In genomic region chr20:35431621-35432429, GRCh38 we compare ENCODE assay signal across 32 cellular contexts. TPM values are rescaled to one million over a fixed set of nuclear protein-coding genes. Genes with fewer than 3 reads are reported as not detected.
DNase-seq lines count a peak whose midpoint lies in the region; ATAC-seq and TF ChIP-seq lines count a peak whose summit lies in the region.
"Had no signal": no experiment of that assay in that cellular context is flagged by ENCODE, and none has a peak within 500 bp of the region (broad histone marks: within the 10 kb centered on the region; RNA-seq: fewer than 3 reads in every experiment).

No MANE protein-coding gene starts in this region.

- H3K23me2 ChIP-seq in H9 (ENCODE audit: insufficient read length, low read depth, low read length, poor library complexity, severe bottlenecking), result no peaks in the 10 kb centered on the region

- no peak overlapping the region for H3K56ac ChIP-seq in H9 (ENCODE audit: insufficient read length, low read depth, low read length)
- H3K56ac ChIP-seq in mesendoderm (ENCODE audit: low read length), result peak overlapping the region; percentile 17

- CTCF ChIA-PET in CD4-positive, alpha-beta T cell (lab: Charles Lee), result interaction anchor here (1.0 kb wide), 1 partner anchor 16 kb away, joined by 5 read pairs; no protein-coding TSS in a partner anchor

- H3K27me3 ChIP-seq in H9 (ENCODE audit: insufficient read depth, low read length) (no peaks in the 10 kb centered on the region), SJCRH30 (no peaks in the 10 kb centered on the region; the same call in 1 of the 2 replicates), mesendoderm (ENCODE audit: insufficient read depth, low read length, poor library complexity) (no peaks in the 10 kb centered on the region)
- H3K27me3 ChIP-seq in CD4-positive, alpha-beta T cell (ENCODE audit: control insufficient read depth, insufficient read depth, low read length), result no peaks in the 10 kb centered on the region
- H3K27me3 ChIP-seq: ascending aorta, BLaER1, colonic mucosa, left lung had no signal

- H2BK20ac ChIP-seq in H9 (ENCODE audit: low read depth, low read length, poor library complexity, severe bottlenecking), result no peak overlapping the region

- H3K4me1 ChIP-seq in H9 (ENCODE audit: insufficient read depth, low read length) (no peaks in the 10 kb centered on the region; the same call in 1 of the 2 replicates), SJCRH30 (peaks cover 13% of the 10 kb centered on the region), mesendoderm (ENCODE audit: control insufficient read depth, low read depth, low read length) (peaks cover 5% of the 10 kb centered on the region)
- H3K4me1 ChIP-seq: ascending aorta, colonic mucosa, left lung, parathyroid adenoma had no signal

- H3K4me1 Mint-ChIP-seq in H9, result peaks cover 13 to 32% of the 10 kb centered on the region in 2 experiments
- peaks cover 19% of the 10 kb centered on the region for H3K4me1 Mint-ChIP-seq in progenitor cell of endocrine pancreas (ENCODE audit: low read depth)
- peaks cover 13% of the 10 kb centered on the region for H3K4me1 Mint-ChIP-seq in CD4-positive, alpha-beta T cell (ENCODE audit: low read depth)
- H3K4me1 Mint-ChIP-seq: activated naive CD8-positive, alpha-beta T cell treated with anti-CD3 and anti-CD28 coated beads for 36 hours; naive B cell had no signal

- H3K23ac ChIP-seq in H9 (ENCODE audit: insufficient read length, low read depth, low read length) (no peak overlapping the region), mesendoderm (ENCODE audit: low read length) (no peak overlapping the region)

- H3K9me3 ChIP-seq in H9 (ENCODE audit: control insufficient read depth, low read depth, low read length) (no peaks in the 10 kb centered on the region), SJCRH30 (replicated peaks) (no peaks in the 10 kb centered on the region)
- H3K9me3 ChIP-seq in CD4-positive, alpha-beta T cell (ENCODE audit: control insufficient read depth, low read length), result no peaks in the 10 kb centered on the region
- H3K9me3 ChIP-seq: ascending aorta, BLaER1, colonic mucosa, left lung, thoracic aorta had no signal

- H4K20me1 ChIP-seq in H9 (ENCODE audit: control insufficient read depth, insufficient read depth, insufficient read length), result no peaks in the 10 kb centered on the region
- H4K20me1 ChIP-seq: BLaER1 had no signal

- H4K5ac ChIP-seq in H9 (ENCODE audit: insufficient read length, low read depth, low read length), result no peak overlapping the region
- H4K5ac ChIP-seq in mesendoderm (ENCODE audit: low read length), result no peak overlapping the region

- POLR2A ChIA-PET in CD4-positive, alpha-beta T cell (lab: Charles Lee), result interaction anchor here (0.9 kb wide), 2 partner anchors 15 to 23 kb away, joined by 3 to 5 read pairs; partner anchors contain the start of gene CEP250

- H3K27me3 Mint-ChIP-seq in H9 (ENCODE audit: low read depth), result no peaks in the 10 kb centered on the region
- H3K27me3 Mint-ChIP-seq in progenitor cell of endocrine pancreas, result no peaks in the 10 kb centered on the region
- no peaks in the 10 kb centered on the region for H3K27me3 Mint-ChIP-seq in CD4-positive, alpha-beta T cell
- H3K27me3 Mint-ChIP-seq: activated CD4-positive, alpha-beta T cell treated with anti-CD3 and anti-CD28 coated beads, Interleukin-2, amount 10 ng/mL, durations not matched to agents 7 days and 5 days; activated naive CD8-positive, alpha-beta T cell treated with anti-CD3 and anti-CD28 coated beads for 36 hours; IgD-negative memory B cell had no signal

- DNase-seq in H9 (no peak), SJCRH30 (peak; percentile 77 to 81), mesendoderm (no peak), progenitor cell of endocrine pancreas (ENCODE audit: low spot score, unreplicated experiment) (no peak), OCI-M2 (lab: John Stamatoyannopoulos, UW; ENCODE audit: unreplicated experiment) (no peak), head of caudate nucleus (no peak)
- no peak for DNase-seq in CD4-positive, alpha-beta T cell
- DNase-seq: activated gamma-delta T cell; activated naive CD8-positive, alpha-beta T cell treated with anti-CD3 and anti-CD28 coated beads for 36 hours; activated T-cell treated with anti-CD3 and anti-CD28 coated beads, Interleukin-2, amount 50 U/mL, for 1 hour; colonic mucosa; DMS153; effector memory CD4-positive, alpha-beta T cell; erythroblast; left lung; naive B cell; NCI-H1048; NCI-H1694 treated with DMSO at 0.1 percent for 48 hours; NCI-H446 treated with DMSO at 0.1 percent for 48 hours; NCI-H82; right cardiac atrium; stimulated activated CD4-positive, alpha-beta T cell treated with anti-CD3 and anti-CD28 coated beads, Interleukin-1b, Interleukin-23, amount 100 ng/mL, for 48 hours; stimulated activated naive CD8-positive, alpha-beta T cell treated with anti-CD3 and anti-CD28 coated beads, Interleukin-15, Interleukin-2, amounts not matched to agents 100 U/mL and 50 U/mL, for 24 hours; WERI-Rb-1 had no signal

- H3K4me3 ChIP-seq in SJCRH30 (no peak overlapping the region), mesendoderm (ENCODE audit: low read length) (no peak overlapping the region)
- H3K4me3 ChIP-seq: ascending aorta, BLaER1, colonic mucosa, left lung, thoracic aorta had no signal

- H2BK15ac ChIP-seq in H9 (ENCODE audit: low read depth, low read length) (no peak overlapping the region), mesendoderm (replicated peaks; ENCODE audit: low read depth) (no peak overlapping the region)

- H3K27ac Mint-ChIP-seq in H9 (peak overlapping the region in 2 of 3 experiments; percentile 46 to 91; a peak in 4 of 7 replicates), progenitor cell of endocrine pancreas (peak overlapping the region; percentile 91)
- H3K27ac Mint-ChIP-seq in CD4-positive, alpha-beta T cell, result no peak overlapping the region
- H3K27ac Mint-ChIP-seq: activated CD4-positive, alpha-beta T cell treated with anti-CD3 and anti-CD28 coated beads, Interleukin-2, amount 10 ng/mL, durations not matched to agents 7 days and 5 days; activated naive CD8-positive, alpha-beta T cell treated with anti-CD3 and anti-CD28 coated beads for 36 hours; IgD-negative memory B cell had no signal

- H3K4ac ChIP-seq in H9 (ENCODE audit: low read depth, low read length), result no peak overlapping the region
- no peak overlapping the region for H3K4ac ChIP-seq in mesendoderm (ENCODE audit: low read depth, low read length)

- H3K9ac ChIP-seq in H9 (ENCODE audit: extremely low read depth, insufficient read length, low read length) (no peak overlapping the region), mesendoderm (ENCODE audit: low read length) (no peak overlapping the region)
- H3K9ac ChIP-seq: BLaER1, parathyroid adenoma had no signal

- H3K4me3 Mint-ChIP-seq in H9 (0 out of 5 replicates have a peak overlapping the region, but pooled peaks of 1 of the 2 experiments have one; percentile 3), progenitor cell of endocrine pancreas (ENCODE audit: low read depth) (no peak overlapping the region)
- H3K4me3 Mint-ChIP-seq in CD4-positive, alpha-beta T cell, result no peak overlapping the region
- H3K4me3 Mint-ChIP-seq: activated CD4-positive, alpha-beta T cell treated with anti-CD3 and anti-CD28 coated beads, Interleukin-2, amount 10 ng/mL, durations not matched to agents 7 days and 5 days; activated naive CD8-positive, alpha-beta T cell treated with anti-CD3 and anti-CD28 coated beads for 36 hours; IgD-negative memory B cell; naive B cell had no signal

- H2BK120ac ChIP-seq in H9 (ENCODE audit: low read depth, low read length, poor library complexity, severe bottlenecking), result no peak overlapping the region
- H2BK120ac ChIP-seq in mesendoderm (ENCODE audit: low read depth, low read length), result no peak overlapping the region

- H2BK5ac ChIP-seq in H9 (ENCODE audit: insufficient read length, low read length) (no peak overlapping the region), mesendoderm (ENCODE audit: low read length) (no peak overlapping the region)

- H3K36me3 ChIP-seq in SJCRH30 (no peaks in the 10 kb centered on the region), mesendoderm (ENCODE audit: control insufficient read depth, insufficient read depth, low read length) (no peaks in the 10 kb centered on the region)
- H3K36me3 ChIP-seq: ascending aorta, BLaER1, colonic mucosa, left lung, thoracic aorta, WERI-Rb-1 had no signal

- peak overlapping the region; percentile 29 for H3K18ac ChIP-seq in H9 (ENCODE audit: insufficient read length, low read depth, low read length)
- H3K18ac ChIP-seq in mesendoderm (ENCODE audit: low read length), result no peak overlapping the region

- H3K79me2 ChIP-seq in H9 (ENCODE audit: insufficient read depth, low read length), result no peaks in the 10 kb centered on the region
- no peaks in the 10 kb centered on the region for H3K79me2 ChIP-seq in mesendoderm (ENCODE audit: control insufficient read depth, insufficient read depth, low read length)
- H3K79me2 ChIP-seq: parathyroid adenoma had no signal

- no peak overlapping the region for H2AK5ac ChIP-seq in H9 (ENCODE audit: insufficient read length, low read length)
- H2AK5ac ChIP-seq in mesendoderm (ENCODE audit: low read length), result no peak overlapping the region

- no CpG with 5 or more reads among the region's 6 CpGs for WGBS in H9 (ENCODE audit: extremely low coverage, insufficient read length, low lambda C conversion rate)
- no CpG with 5 or more reads among the region's 6 CpGs for WGBS in mesendoderm (ENCODE audit: extremely low coverage, insufficient coverage, low lambda C conversion rate)

- no peak overlapping the region for H3K27ac ChIP-seq in H9 (ENCODE audit: insufficient read length, low read depth, low read length)
- no peak overlapping the region for H3K27ac ChIP-seq in SJCRH30
- H3K27ac ChIP-seq in mesendoderm (ENCODE audit: low read depth, low read length), result no peak overlapping the region
- H3K27ac ChIP-seq in CD4-positive, alpha-beta T cell (ENCODE audit: low read depth, low read length), result no peak overlapping the region
- H3K27ac ChIP-seq: ascending aorta, BLaER1, colonic mucosa, left lung, parathyroid adenoma, thoracic aorta, WERI-Rb-1 had no signal

- no peak overlapping the region for H2AFZ ChIP-seq in H9 (ENCODE audit: low read length)
- H2AFZ ChIP-seq: parathyroid adenoma had no signal

- TF ChIP-seq CTCF in H9 (conservative IDR thresholded peaks at IDR 0.05) (no peak), progenitor cell of endocrine pancreas (IDR thresholded peaks at IDR 0.05; ENCODE audit: unreplicated experiment) (no peak)
- TF ChIP-seq CTCF in CD4-positive, alpha-beta T cell (IDR thresholded peaks at IDR 0.05), result no peak

- no peaks in the 10 kb centered on the region for H3K79me1 ChIP-seq in H9 (ENCODE audit: insufficient read depth, low read depth, low read length, poor library complexity, severe bottlenecking)
- no peaks in the 10 kb centered on the region for H3K79me1 ChIP-seq in mesendoderm (ENCODE audit: low read length)

- H4K8ac ChIP-seq in H9 (replicated peaks; ENCODE audit: insufficient read length, low read depth, low read length) (no peak overlapping the region), mesendoderm (ENCODE audit: low read depth, low read length) (no peak overlapping the region)

- no peak overlapping the region for H3K4me2 ChIP-seq in H9 (ENCODE audit: insufficient read depth, insufficient read length, low read length)
- no peak overlapping the region for H3K4me2 ChIP-seq in mesendoderm (ENCODE audit: low read length)
- H3K4me2 ChIP-seq: BLaER1 had no signal

- H3K36me3 Mint-ChIP-seq in H9 (ENCODE audit: insufficient read depth in 1 of 3, low read depth in 3 of 3) (no peaks in the 10 kb centered on the region), progenitor cell of endocrine pancreas (ENCODE audit: insufficient read depth) (no peaks in the 10 kb centered on the region)
- no peaks in the 10 kb centered on the region for H3K36me3 Mint-ChIP-seq in CD4-positive, alpha-beta T cell (ENCODE audit: low read depth)
- H3K36me3 Mint-ChIP-seq: activated naive CD8-positive, alpha-beta T cell treated with anti-CD3 and anti-CD28 coated beads for 36 hours; IgD-negative memory B cell; naive B cell had no signal

- H4K91ac ChIP-seq in H9 (ENCODE audit: insufficient read length, low read depth, low read length), result no peak overlapping the region

- H2BK12ac ChIP-seq in H9 (ENCODE audit: insufficient read length, low read depth, low read length), result no peak overlapping the region

- no peak overlapping the region for H3T11ph ChIP-seq in H9 (ENCODE audit: low read length)

- no peak for ATAC-seq in CD4-positive, alpha-beta T cell (ENCODE audit: poor library complexity)
- ATAC-seq: left lung; right cardiac atrium; stimulated activated naive CD8-positive, alpha-beta T cell treated with anti-CD3 and anti-CD28 coated beads, Interleukin-15, Interleukin-2, amounts not matched to agents 100 U/mL and 50 U/mL, for 24 hours had no signal

- peak overlapping the region; percentile 20; the same call in 1 of the 2 replicates for H3K14ac ChIP-seq in H9 (ENCODE audit: insufficient read depth, low read length)

- intact Hi-C loops in head of caudate nucleus (cut with DNase I), result no loop called here
- intact Hi-C loops in CD4-positive, alpha-beta T cell (cut with DNase I, micrococcal nuclease), result no loop called here

- H3K9me3 Mint-ChIP-seq in H9, result no peaks in the 10 kb centered on the region
- no peaks in the 10 kb centered on the region for H3K9me3 Mint-ChIP-seq in progenitor cell of endocrine pancreas (ENCODE audit: low read depth)
- no peaks in the 10 kb centered on the region for H3K9me3 Mint-ChIP-seq in CD4-positive, alpha-beta T cell
- H3K9me3 Mint-ChIP-seq: activated CD4-positive, alpha-beta T cell treated with anti-CD3 and anti-CD28 coated beads, Interleukin-2, amount 10 ng/mL, durations not matched to agents 7 days and 5 days; activated naive CD8-positive, alpha-beta T cell treated with anti-CD3 and anti-CD28 coated beads for 36 hours; IgD-negative memory B cell; naive B cell had no signal

RNA-seq across cellular contexts. Expression of gene GDF5, which starts 6.2 kb away (rescaled TPM):
- total RNA-seq in H9 (2021) (not detected in 2 replicates), progenitor cell of endocrine pancreas (not detected in 2 replicates)
- total RNA-seq in SJCRH30 (2014; rRNA removed; shearing (Covaris generic)), result not detected in 2 replicates
- not detected for polyA plus RNA-seq in mesendoderm (2013, experiment 1 of 2)
- 0.01 TPM for polyA plus RNA-seq in mesendoderm (2013, experiment 2 of 2)
- total RNA-seq in CD4-positive, alpha-beta T cell, result not detected
- total RNA-seq: activated CD4-positive, alpha-beta T cell treated with anti-CD3 and anti-CD28 coated beads, Interleukin-2, amount 10 ng/mL, durations not matched to agents 7 days and 5 days; activated CD8-positive, alpha-beta memory T cell treated with anti-CD3 and anti-CD28 coated beads for 36 hours; activated naive CD8-positive, alpha-beta T cell treated with anti-CD3 and anti-CD28 coated beads for 36 hours; SK-MEL-5 had no signal
- polyA plus RNA-seq: IgD-negative memory B cell had no signal

RNA-seq across cellular contexts. Expression of gene UQCC1, which starts 20.1 kb away (rescaled TPM):
- total RNA-seq in H9 (2021) (43.4 and 56.5 TPM in 2 replicates), progenitor cell of endocrine pancreas (59.2 and 65.0 TPM in 2 replicates)
- 53.8 and 54.1 TPM in 2 replicates for total RNA-seq in SJCRH30 (2014; rRNA removed; shearing (Covaris generic))
- polyA plus RNA-seq in mesendoderm (2013, experiment 1 of 2), result 39.3 TPM
- 36.3 TPM for polyA plus RNA-seq in mesendoderm (2013, experiment 2 of 2)
- 10 to 100 TPM; 18.7 to 19.9 TPM for total RNA-seq in CD4-positive, alpha-beta T cell

RNA-seq across cellular contexts. Expression of gene CEP250, which starts 23.6 kb away (rescaled TPM):
- 29.8 and 33.9 TPM in 2 replicates for total RNA-seq in H9 (2021)
- total RNA-seq in SJCRH30 (2014; rRNA removed; shearing (Covaris generic)), result 37.3 and 39.9 TPM in 2 replicates
- 7.6 TPM for polyA plus RNA-seq in mesendoderm (2013, experiment 1 of 2)
- polyA plus RNA-seq in mesendoderm (2013, experiment 2 of 2), result 7.8 TPM
- total RNA-seq in progenitor cell of endocrine pancreas, result 73.2 and 76.9 TPM in 2 replicates
- total RNA-seq in CD4-positive, alpha-beta T cell, result 10 to 100 TPM; 27.6 to 33.1 TPM

Comparison
In these comparisons a context has a peak if more than half of its experiments do, and no peak if none do; other contexts are left out.
1. DNase-seq: peak in SJCRH30 (2 of 2); none in H9 (single experiment), mesendoderm (single experiment), progenitor cell of endocrine pancreas (single experiment), OCI-M2 (single experiment), head of caudate nucleus (0 of 42) and CD4-positive, alpha-beta T cell (0 of 10).